ENCODE assay signal across 1 cellular context in the genomic region with DNA sequence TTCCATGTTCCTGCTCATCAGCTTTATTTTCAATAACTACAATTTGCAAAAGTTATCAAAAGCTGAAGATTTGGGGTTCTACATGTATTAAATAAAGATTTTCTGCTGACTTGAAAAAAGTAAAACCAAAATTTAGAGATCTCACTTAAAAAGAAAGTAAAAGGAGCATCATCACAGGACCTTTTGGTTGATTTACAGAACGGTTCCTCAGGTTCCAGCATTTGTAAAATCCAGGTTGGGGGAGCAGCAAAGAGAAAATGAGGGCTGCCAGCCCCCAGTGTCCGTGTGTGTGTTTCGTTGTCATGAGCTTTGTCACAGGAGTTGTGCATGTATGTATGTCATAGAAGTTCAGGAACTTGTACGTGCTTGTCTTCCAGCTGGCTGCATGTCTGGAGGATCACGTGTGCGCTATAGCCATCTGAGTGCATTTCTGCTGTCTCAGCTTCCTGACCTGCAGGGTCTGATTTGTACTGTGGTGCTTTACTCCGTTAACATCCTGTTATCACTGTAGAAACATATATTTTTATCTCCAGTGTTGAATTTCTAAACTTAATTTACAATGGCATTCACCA.
TF ChIP-seq lines count a peak whose summit lies in the region.

No MANE protein-coding gene starts in this region.

TF ChIP-seq in GM12878, 131 proteins besides CTCF, POLR2A, EP300 and RAD21 (continues in another document):
- TF ChIP-seq, protein P1, sequence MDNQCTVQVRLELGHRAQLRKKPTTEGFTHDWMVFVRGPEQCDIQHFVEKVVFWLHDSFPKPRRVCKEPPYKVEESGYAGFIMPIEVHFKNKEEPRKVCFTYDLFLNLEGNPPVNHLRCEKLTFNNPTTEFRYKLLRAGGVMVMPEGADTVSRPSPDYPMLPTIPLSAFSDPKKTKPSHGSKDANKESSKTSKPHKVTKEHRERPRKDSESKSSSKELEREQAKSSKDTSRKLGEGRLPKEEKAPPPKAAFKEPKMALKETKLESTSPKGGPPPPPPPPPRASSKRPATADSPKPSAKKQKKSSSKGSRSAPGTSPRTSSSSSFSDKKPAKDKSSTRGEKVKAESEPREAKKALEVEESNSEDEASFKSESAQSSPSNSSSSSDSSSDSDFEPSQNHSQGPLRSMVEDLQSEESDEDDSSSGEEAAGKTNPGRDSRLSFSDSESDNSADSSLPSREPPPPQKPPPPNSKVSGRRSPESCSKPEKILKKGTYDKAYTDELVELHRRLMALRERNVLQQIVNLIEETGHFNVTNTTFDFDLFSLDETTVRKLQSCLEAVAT (IDR thresholded peaks at IDR 0.05) = 0 out of 2 replicates have a peak, but pooled peaks have one; percentile 42
- TF ChIP-seq, protein P2, sequence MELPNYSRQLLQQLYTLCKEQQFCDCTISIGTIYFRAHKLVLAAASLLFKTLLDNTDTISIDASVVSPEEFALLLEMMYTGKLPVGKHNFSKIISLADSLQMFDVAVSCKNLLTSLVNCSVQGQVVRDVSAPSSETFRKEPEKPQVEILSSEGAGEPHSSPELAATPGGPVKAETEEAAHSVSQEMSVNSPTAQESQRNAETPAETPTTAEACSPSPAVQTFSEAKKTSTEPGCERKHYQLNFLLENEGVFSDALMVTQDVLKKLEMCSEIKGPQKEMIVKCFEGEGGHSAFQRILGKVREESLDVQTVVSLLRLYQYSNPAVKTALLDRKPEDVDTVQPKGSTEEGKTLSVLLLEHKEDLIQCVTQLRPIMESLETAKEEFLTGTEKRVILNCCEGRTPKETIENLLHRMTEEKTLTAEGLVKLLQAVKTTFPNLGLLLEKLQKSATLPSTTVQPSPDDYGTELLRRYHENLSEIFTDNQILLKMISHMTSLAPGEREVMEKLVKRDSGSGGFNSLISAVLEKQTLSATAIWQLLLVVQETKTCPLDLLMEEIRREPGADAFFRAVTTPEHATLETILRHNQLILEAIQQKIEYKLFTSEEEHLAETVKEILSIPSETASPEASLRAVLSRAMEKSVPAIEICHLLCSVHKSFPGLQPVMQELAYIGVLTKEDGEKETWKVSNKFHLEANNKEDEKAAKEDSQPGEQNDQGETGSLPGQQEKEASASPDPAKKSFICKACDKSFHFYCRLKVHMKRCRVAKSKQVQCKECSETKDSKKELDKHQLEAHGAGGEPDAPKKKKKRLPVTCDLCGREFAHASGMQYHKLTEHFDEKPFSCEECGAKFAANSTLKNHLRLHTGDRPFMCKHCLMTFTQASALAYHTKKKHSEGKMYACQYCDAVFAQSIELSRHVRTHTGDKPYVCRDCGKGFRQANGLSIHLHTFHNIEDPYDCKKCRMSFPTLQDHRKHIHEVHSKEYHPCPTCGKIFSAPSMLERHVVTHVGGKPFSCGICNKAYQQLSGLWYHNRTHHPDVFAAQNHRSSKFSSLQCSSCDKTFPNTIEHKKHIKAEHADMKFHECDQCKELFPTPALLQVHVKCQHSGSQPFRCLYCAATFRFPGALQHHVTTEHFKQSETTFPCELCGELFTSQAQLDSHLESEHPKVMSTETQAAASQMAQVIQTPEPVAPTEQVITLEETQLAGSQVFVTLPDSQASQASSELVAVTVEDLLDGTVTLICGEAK (IDR thresholded peaks at IDR 0.05; ENCODE audit: borderline replicate concordance) = peak; percentile 53; the same call in 1 of the 2 replicates
- TF ChIP-seq CREM (IDR thresholded peaks at IDR 0.05; ENCODE audit: low read depth) (0 out of 2 replicates have a peak, but pooled peaks have one; percentile 14), BMI1 (IDR thresholded peaks at IDR 0.05; ENCODE audit: borderline replicate concordance) (no peak), ZNF207 (IDR thresholded peaks at IDR 0.05; ENCODE audit: borderline replicate concordance) (no peak), ZSCAN29 (IDR thresholded peaks at IDR 0.05) (no peak), CBX5 (IDR thresholded peaks at IDR 0.05; ENCODE audit: low read depth) (no peak), MYB (IDR thresholded peaks at IDR 0.05; ENCODE audit: borderline replicate concordance, low read depth, low read length) (no peak), POU2F2 (IDR thresholded peaks at IDR 0.05; ENCODE audit: borderline replicate concordance, low read depth, low read length) (no peak), ESRRA (IDR thresholded peaks at IDR 0.05; ENCODE audit: low read length) (no peak), POLR2AphosphoS5 (IDR thresholded peaks at IDR 0.05; ENCODE audit: low read length) (peak; percentile 58; the same call in 1 of the 2 replicates), HDGF (IDR thresholded peaks at IDR 0.05) (no peak), WRNIP1 (IDR thresholded peaks at IDR 0.05; ENCODE audit: borderline replicate concordance, low read depth, low read length) (no peak), KDM1A (IDR thresholded peaks at IDR 0.05; ENCODE audit: borderline replicate concordance) (no peak), RAD51 (IDR thresholded peaks at IDR 0.05) (peak; percentile 92), NRF1 (conservative IDR thresholded peaks at IDR 0.05; ENCODE audit: low read depth, low read length) (no peak), ATF7 (IDR thresholded peaks at IDR 0.05; ENCODE audit: low read depth) (peak; percentile 54; the same call in 1 of the 2 replicates), TCF3 (IDR thresholded peaks at IDR 0.05; ENCODE audit: borderline replicate concordance, insufficient read depth, low read depth, low read length) (0 out of 2 replicates have a peak, but pooled peaks have one; percentile 23), CREB1 (IDR thresholded peaks at IDR 0.05; ENCODE audit: low read depth) (no peak)
- TF ChIP-seq, protein P3, sequence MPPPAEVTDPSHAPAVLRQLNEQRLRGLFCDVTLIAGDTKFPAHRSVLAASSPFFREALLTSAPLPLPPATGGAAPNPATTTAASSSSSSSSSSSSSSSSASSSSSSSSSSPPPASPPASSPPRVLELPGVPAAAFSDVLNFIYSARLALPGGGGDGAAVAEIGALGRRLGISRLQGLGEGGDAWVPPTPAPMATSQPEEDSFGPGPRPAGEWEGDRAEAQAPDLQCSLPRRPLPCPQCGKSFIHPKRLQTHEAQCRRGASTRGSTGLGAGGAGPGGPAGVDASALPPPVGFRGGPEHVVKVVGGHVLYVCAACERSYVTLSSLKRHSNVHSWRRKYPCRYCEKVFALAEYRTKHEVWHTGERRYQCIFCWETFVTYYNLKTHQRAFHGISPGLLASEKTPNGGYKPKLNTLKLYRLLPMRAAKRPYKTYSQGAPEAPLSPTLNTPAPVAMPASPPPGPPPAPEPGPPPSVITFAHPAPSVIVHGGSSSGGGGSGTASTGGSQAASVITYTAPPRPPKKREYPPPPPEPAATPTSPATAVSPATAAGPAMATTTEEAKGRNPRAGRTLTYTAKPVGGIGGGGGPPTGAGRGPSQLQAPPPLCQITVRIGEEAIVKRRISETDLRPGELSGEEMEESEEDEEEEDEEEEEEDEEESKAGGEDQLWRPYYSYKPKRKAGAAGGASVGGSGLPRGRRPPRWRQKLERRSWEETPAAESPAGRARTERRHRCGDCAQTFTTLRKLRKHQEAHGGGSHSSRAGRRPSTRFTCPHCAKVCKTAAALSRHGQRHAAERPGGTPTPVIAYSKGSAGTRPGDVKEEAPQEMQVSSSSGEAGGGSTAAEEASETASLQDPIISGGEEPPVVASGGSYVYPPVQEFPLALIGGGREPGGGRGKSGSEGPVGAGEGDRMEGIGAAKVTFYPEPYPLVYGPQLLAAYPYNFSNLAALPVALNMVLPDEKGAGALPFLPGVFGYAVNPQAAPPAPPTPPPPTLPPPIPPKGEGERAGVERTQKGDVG (CRISPR knock-in tag; IDR thresholded peaks at IDR 0.05) = no peak
- TF ChIP-seq, protein P4, sequence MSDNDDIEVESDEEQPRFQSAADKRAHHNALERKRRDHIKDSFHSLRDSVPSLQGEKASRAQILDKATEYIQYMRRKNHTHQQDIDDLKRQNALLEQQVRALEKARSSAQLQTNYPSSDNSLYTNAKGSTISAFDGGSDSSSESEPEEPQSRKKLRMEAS (IDR thresholded peaks at IDR 0.05; ENCODE audit: low read depth, low read length) = peak; percentile 49; the same call in 1 of the 2 replicates
- TF ChIP-seq, protein P5, sequence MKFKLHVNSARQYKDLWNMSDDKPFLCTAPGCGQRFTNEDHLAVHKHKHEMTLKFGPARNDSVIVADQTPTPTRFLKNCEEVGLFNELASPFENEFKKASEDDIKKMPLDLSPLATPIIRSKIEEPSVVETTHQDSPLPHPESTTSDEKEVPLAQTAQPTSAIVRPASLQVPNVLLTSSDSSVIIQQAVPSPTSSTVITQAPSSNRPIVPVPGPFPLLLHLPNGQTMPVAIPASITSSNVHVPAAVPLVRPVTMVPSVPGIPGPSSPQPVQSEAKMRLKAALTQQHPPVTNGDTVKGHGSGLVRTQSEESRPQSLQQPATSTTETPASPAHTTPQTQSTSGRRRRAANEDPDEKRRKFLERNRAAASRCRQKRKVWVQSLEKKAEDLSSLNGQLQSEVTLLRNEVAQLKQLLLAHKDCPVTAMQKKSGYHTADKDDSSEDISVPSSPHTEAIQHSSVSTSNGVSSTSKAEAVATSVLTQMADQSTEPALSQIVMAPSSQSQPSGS (IDR thresholded peaks at IDR 0.05; ENCODE audit: low read length) = no peak
- TF ChIP-seq, protein P6, sequence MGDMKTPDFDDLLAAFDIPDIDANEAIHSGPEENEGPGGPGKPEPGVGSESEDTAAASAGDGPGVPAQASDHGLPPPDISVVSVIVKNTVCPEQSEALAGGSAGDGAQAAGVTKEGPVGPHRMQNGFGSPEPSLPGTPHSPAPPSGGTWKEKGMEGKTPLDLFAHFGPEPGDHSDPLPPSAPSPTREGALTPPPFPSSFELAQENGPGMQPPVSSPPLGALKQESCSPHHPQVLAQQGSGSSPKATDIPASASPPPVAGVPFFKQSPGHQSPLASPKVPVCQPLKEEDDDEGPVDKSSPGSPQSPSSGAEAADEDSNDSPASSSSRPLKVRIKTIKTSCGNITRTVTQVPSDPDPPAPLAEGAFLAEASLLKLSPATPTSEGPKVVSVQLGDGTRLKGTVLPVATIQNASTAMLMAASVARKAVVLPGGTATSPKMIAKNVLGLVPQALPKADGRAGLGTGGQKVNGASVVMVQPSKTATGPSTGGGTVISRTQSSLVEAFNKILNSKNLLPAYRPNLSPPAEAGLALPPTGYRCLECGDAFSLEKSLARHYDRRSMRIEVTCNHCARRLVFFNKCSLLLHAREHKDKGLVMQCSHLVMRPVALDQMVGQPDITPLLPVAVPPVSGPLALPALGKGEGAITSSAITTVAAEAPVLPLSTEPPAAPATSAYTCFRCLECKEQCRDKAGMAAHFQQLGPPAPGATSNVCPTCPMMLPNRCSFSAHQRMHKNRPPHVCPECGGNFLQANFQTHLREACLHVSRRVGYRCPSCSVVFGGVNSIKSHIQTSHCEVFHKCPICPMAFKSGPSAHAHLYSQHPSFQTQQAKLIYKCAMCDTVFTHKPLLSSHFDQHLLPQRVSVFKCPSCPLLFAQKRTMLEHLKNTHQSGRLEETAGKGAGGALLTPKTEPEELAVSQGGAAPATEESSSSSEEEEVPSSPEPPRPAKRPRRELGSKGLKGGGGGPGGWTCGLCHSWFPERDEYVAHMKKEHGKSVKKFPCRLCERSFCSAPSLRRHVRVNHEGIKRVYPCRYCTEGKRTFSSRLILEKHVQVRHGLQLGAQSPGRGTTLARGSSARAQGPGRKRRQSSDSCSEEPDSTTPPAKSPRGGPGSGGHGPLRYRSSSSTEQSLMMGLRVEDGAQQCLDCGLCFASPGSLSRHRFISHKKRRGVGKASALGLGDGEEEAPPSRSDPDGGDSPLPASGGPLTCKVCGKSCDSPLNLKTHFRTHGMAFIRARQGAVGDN (IDR thresholded peaks at IDR 0.05) = peak; percentile 59; the same call in 1 of the 2 replicates
- TF ChIP-seq, protein P7, sequence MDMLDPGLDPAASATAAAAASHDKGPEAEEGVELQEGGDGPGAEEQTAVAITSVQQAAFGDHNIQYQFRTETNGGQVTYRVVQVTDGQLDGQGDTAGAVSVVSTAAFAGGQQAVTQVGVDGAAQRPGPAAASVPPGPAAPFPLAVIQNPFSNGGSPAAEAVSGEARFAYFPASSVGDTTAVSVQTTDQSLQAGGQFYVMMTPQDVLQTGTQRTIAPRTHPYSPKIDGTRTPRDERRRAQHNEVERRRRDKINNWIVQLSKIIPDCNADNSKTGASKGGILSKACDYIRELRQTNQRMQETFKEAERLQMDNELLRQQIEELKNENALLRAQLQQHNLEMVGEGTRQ (IDR thresholded peaks at IDR 0.05; ENCODE audit: borderline replicate concordance, low read depth, low read length) = peak; percentile 64
- TF ChIP-seq, protein P8, sequence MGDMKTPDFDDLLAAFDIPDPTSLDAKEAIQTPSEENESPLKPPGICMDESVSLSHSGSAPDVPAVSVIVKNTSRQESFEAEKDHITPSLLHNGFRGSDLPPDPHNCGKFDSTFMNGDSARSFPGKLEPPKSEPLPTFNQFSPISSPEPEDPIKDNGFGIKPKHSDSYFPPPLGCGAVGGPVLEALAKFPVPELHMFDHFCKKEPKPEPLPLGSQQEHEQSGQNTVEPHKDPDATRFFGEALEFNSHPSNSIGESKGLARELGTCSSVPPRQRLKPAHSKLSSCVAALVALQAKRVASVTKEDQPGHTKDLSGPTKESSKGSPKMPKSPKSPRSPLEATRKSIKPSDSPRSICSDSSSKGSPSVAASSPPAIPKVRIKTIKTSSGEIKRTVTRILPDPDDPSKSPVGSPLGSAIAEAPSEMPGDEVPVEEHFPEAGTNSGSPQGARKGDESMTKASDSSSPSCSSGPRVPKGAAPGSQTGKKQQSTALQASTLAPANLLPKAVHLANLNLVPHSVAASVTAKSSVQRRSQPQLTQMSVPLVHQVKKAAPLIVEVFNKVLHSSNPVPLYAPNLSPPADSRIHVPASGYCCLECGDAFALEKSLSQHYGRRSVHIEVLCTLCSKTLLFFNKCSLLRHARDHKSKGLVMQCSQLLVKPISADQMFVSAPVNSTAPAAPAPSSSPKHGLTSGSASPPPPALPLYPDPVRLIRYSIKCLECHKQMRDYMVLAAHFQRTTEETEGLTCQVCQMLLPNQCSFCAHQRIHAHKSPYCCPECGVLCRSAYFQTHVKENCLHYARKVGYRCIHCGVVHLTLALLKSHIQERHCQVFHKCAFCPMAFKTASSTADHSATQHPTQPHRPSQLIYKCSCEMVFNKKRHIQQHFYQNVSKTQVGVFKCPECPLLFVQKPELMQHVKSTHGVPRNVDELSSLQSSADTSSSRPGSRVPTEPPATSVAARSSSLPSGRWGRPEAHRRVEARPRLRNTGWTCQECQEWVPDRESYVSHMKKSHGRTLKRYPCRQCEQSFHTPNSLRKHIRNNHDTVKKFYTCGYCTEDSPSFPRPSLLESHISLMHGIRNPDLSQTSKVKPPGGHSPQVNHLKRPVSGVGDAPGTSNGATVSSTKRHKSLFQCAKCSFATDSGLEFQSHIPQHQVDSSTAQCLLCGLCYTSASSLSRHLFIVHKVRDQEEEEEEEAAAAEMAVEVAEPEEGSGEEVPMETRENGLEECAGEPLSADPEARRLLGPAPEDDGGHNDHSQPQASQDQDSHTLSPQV (IDR thresholded peaks at IDR 0.05) = 0 out of 2 replicates have a peak, but pooled peaks have one; percentile 37
- TF ChIP-seq, protein P9, sequence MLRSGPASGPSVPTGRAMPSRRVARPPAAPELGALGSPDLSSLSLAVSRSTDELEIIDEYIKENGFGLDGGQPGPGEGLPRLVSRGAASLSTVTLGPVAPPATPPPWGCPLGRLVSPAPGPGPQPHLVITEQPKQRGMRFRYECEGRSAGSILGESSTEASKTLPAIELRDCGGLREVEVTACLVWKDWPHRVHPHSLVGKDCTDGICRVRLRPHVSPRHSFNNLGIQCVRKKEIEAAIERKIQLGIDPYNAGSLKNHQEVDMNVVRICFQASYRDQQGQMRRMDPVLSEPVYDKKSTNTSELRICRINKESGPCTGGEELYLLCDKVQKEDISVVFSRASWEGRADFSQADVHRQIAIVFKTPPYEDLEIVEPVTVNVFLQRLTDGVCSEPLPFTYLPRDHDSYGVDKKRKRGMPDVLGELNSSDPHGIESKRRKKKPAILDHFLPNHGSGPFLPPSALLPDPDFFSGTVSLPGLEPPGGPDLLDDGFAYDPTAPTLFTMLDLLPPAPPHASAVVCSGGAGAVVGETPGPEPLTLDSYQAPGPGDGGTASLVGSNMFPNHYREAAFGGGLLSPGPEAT (IDR thresholded peaks at IDR 0.05; ENCODE audit: low read depth) = peak; percentile 29; the same call in 1 of the 2 replicates
- TF ChIP-seq, protein P10, sequence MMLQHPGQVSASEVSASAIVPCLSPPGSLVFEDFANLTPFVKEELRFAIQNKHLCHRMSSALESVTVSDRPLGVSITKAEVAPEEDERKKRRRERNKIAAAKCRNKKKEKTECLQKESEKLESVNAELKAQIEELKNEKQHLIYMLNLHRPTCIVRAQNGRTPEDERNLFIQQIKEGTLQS (IDR thresholded peaks at IDR 0.05; ENCODE audit: borderline replicate concordance, extremely low read depth, low read depth, low read length) = 0 out of 2 replicates have a peak, but pooled peaks have one; percentile 35
